17 cellular contexts compared by ENCODE assay signal in the genomic region with DNA sequence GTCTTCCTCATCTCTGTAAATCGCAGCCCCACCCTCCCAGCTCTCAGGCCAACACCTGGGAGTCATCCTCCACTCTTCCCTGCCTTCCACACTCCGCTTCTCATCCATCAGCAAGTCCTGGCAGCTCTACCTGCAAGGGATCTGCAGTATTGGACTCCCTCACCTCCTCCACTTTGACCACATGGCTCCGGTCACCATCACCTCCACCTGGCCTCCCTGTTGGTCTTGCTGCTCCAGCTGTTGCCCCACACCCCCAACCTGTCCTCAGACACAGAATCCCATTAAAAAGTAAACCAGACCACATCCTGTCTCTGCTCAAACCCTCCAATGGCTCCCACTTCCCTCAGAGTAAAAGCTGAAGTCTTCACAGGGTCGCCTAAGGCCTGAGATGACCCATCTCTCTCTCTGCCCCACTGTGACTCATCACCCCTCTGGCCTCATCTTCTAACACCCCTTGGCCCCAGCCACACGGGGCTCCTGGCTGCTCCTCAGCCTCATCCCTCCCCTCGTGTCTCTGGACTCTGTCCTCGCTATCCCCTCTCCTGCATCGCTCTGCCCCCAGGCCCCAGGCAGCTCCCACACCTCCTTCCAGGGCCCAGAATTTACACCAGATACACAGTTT.
DNase-seq lines count a peak whose midpoint lies in the region; ATAC-seq, FAIRE-seq and TF ChIP-seq lines count a peak whose summit lies in the region.
"Had no signal": no experiment of that assay in that cellular context is flagged by ENCODE, and none has a peak within 500 bp of the region (broad histone marks: within the 10 kb centered on the region; RNA-seq: fewer than 3 reads in every experiment).

No MANE protein-coding gene starts in this region.

- H4K8ac ChIP-seq in H1 (ENCODE audit: extremely low read depth, insufficient read depth, low read length): no peak overlapping the region

- intact Hi-C loops in posterior vena cava (cut with DNase I): no loop called here

- peak overlapping the region; percentile 88; the same call in 1 of the 2 replicates for H2BK15ac ChIP-seq in H1 (ENCODE audit: low read length)

- H3K4me3 ChIP-seq in H1 (ENCODE audit: extremely low read depth in 1 of 4, insufficient read depth in 2 of 4, low read depth in 3 of 4, low read length in 4 of 4): no peak overlapping the region

- no peaks in the 10 kb centered on the region for H3K9me3 ChIP-seq in H1 (ENCODE audit: insufficient read depth in 2 of 2, low read depth in 1 of 2, low read length in 1 of 2)

- ATAC-seq in GM21529 (IDR thresholded peaks at IDR 0.05; ENCODE audit: unreplicated experiment) (no peak), HG02870 (IDR thresholded peaks at IDR 0.05; ENCODE audit: unreplicated experiment) (no peak)
- ATAC-seq: activated T-cell treated with anti-CD3 and anti-CD28 coated beads, Interleukin-2, amount 50 U/mL, for 72 hours; Panc1 had no signal

- H2BK12ac ChIP-seq in H1 (ENCODE audit: low read depth, low read length): peak overlapping the region; percentile 99; the same call in 1 of the 2 replicates

- no peaks in the 10 kb centered on the region for H3K79me1 ChIP-seq in H1 (ENCODE audit: low read depth, low read length)

- TF ChIP-seq CTCF in H1 (IDR thresholded peaks at IDR 0.05; ENCODE audit: control extremely low read depth in 1 of 3, insufficient read depth in 1 of 3, low read depth in 1 of 3, low read length in 3 of 3): no peak

- H3K23ac ChIP-seq in H1 (ENCODE audit: insufficient read length): no peak overlapping the region

- POLR2A ChIA-PET in H1 (lab: Charles Lee; ENCODE audit: partially characterized antibody): no interaction called here

- WGBS in H1 (ENCODE audit: extremely low coverage in 1 of 2, insufficient coverage in 1 of 2, insufficient read length in 1 of 2, insufficient replicate concordance in 2 of 2, low coverage in 1 of 2, low lambda C conversion rate in 2 of 2, missing lambda C conversion rate in 1 of 2), 2 experiments: 90% methylated on average over 8 of the region's 8 CpGs; no CpG with 5 or more reads in 1 of the 2 experiments

- no peak for TF ChIP-seq EP300 in H1 (IDR thresholded peaks at IDR 0.05; ENCODE audit: borderline replicate concordance in 1 of 2, low read depth in 2 of 2, low read length in 2 of 2)

- no peak overlapping the region; the same call in none of the 2 replicates for H3K18ac ChIP-seq in H1 (ENCODE audit: extremely low read depth, low read length)

- H4K5ac ChIP-seq in H1 (ENCODE audit: insufficient read length, low read depth, low read length): no peak overlapping the region

- H2BK120ac ChIP-seq in H1 (replicated peaks; ENCODE audit: low read depth, low read length): peak overlapping the region; percentile 90

- H3K9ac ChIP-seq in H1 (replicated peaks in 1 of 4; ENCODE audit: extremely low read depth in 1 of 4, low read depth in 3 of 4, low read length in 3 of 4): no peak overlapping the region

- no peaks in the 10 kb centered on the region for H3K27me3 ChIP-seq in H1 (replicated peaks in 1 of 4; ENCODE audit: control insufficient read depth in 3 of 4, extremely low read depth in 1 of 4, insufficient read depth in 3 of 4, low read length in 3 of 4)

- DNase-seq in EL: peak; percentile 51
- DNase-seq in MV-4-11 (lab: John Stamatoyannopoulos, UW): peak; percentile 84
- DNase-seq in H1 (ENCODE audit: low read depth in 1 of 2, low spot score in 2 of 2): no peak
- peak; percentile 42 for DNase-seq in posterior vena cava (ENCODE audit: low spot score)
- no peak for DNase-seq in T-helper 1 cell
- no peak for DNase-seq in NCI-H345 treated with DMSO at 0.1 percent for 48 hours (lab: John Stamatoyannopoulos, UW; ENCODE audit: unreplicated experiment)
- DNase-seq: activated CD4-positive, alpha-beta T cell treated with anti-CD3 and anti-CD28 coated beads, Interleukin-2, amount 50 U/mL, for 4 hours; activated T-cell treated with anti-CD3 and anti-CD28 coated beads, Interleukin-2, amount 50 U/mL, for 72 hours; C1 segment of cervical spinal cord; midbrain; NCI-H1092 treated with DMSO at 0.1 percent for 48 hours; NCI-H226 had no signal

- FAIRE-seq in H1 (lab: Jason Lieb, UNC): no peak
- FAIRE-seq: endothelial cell of umbilical vein, islet of Langerhans had no signal

- no peak overlapping the region for H3K56ac ChIP-seq in H1 (replicated peaks; ENCODE audit: insufficient read length, low read depth, low read length)

- TF ChIP-seq RAD21 in H1 (IDR thresholded peaks at IDR 0.05 in 1 of 2, conservative IDR thresholded peaks at IDR 0.05 in 1 of 2; ENCODE audit: low read depth in 2 of 2, low read length in 2 of 2): no peak

- peak overlapping the region; percentile 48; the same call in 1 of the 2 replicates for H2BK5ac ChIP-seq in H1 (ENCODE audit: low read depth, low read length)

- H3K79me2 ChIP-seq in H1 (ENCODE audit: control insufficient read depth in 1 of 2, insufficient read depth in 2 of 2, low read length in 2 of 2): no peaks in the 10 kb centered on the region

- H3K14ac ChIP-seq in H1 (ENCODE audit: insufficient read length): no peak overlapping the region

- peak overlapping the region; percentile 86; the same call in 1 of the 2 replicates for H2BK20ac ChIP-seq in H1 (ENCODE audit: low read length)

- no peak overlapping the region for H2AFZ ChIP-seq in H1 (ENCODE audit: low read length)

- peak overlapping the region; percentile 82 for H4K91ac ChIP-seq in H1 (replicated peaks; ENCODE audit: insufficient read length, low read length)

- no peak overlapping the region for H3K27ac ChIP-seq in H1 (ENCODE audit: low read depth, low read length)

- H3K4me1 ChIP-seq in H1 (replicated peaks in 1 of 4; ENCODE audit: control insufficient read depth in 3 of 4, insufficient read depth in 4 of 4, low read length in 3 of 4): peaks cover 7 to 18% (median 11%) of the 10 kb centered on the region in 4 experiments

- H3K4me2 ChIP-seq in H1 (ENCODE audit: insufficient read depth in 1 of 2, low read depth in 2 of 2, low read length in 2 of 2): no peak overlapping the region

- peak overlapping the region; percentile 95; the same call in 1 of the 2 replicates for H2AK5ac ChIP-seq in H1 (ENCODE audit: low read depth, low read length)

- H3K36me3 ChIP-seq in H1 (ENCODE audit: control insufficient read depth in 2 of 4, insufficient read depth in 4 of 4, low read length in 3 of 4): no peaks in the 10 kb centered on the region

- no peak for TF ChIP-seq POLR2A in H1 (IDR thresholded peaks at IDR 0.05; ENCODE audit: control extremely low read depth in 1 of 2, low read depth in 2 of 2, low read length in 2 of 2)

- CTCF ChIA-PET in H1 (lab: Charles Lee; ENCODE audit: partially characterized antibody): interaction anchor here (1.0 to 1.8 kb wide), 5 partner anchors 13 to 650 kb away, joined by 3 to 4 read pairs (median 4); no protein-coding TSS in a partner anchor

- no peaks in the 10 kb centered on the region; the same call in 1 of the 2 replicates for H3K23me2 ChIP-seq in H1 (ENCODE audit: low read depth, low read length)

- peak overlapping the region; percentile 60 for H3K4ac ChIP-seq in H1 (replicated peaks; ENCODE audit: insufficient read length, low read depth, low read length)

- H4K20me1 ChIP-seq in H1 (replicated peaks in 1 of 2; ENCODE audit: control insufficient read depth in 1 of 2, insufficient read depth in 2 of 2, low read length in 2 of 2): no peaks in the 10 kb centered on the region

TF ChIP-seq in H1, 55 proteins besides CTCF, POLR2A, EP300 and RAD21 (continues in another document):
- TF ChIP-seq SP1 (IDR thresholded peaks at IDR 0.05; ENCODE audit: low read depth, low read length): no peak
- TF ChIP-seq HDAC6 (IDR thresholded peaks at IDR 0.05; ENCODE audit: low read depth, low read length): no peak
- no peak for TF ChIP-seq POLR2AphosphoS5 (IDR thresholded peaks at IDR 0.05; ENCODE audit: low read depth, low read length)

Comparison
In these comparisons a context has a peak if more than half of its experiments do, and no peak if none do; other contexts are left out.
1. DNase-seq: peak in EL (single experiment), MV-4-11 (single experiment) and posterior vena cava (single experiment); none in H1 (0 of 2), T-helper 1 cell (0 of 5) and NCI-H345 treated with DMSO at 0.1 percent for 48 hours (single experiment).